1 cellular context compared by ENCODE assay signal in genomic region chr14:90426663-90427062, GRCh38.
TF ChIP-seq lines count a peak whose summit lies in the region.

No MANE protein-coding gene starts in this region.

TF ChIP-seq in GM23338, 12 proteins besides CTCF, POLR2A, EP300 and RAD21 (continued from another document):
- TF ChIP-seq ZNF462 (CRISPR knock-in tag; IDR thresholded peaks at IDR 0.05) (no peak), REST (IDR thresholded peaks at IDR 0.05; ENCODE audit: unreplicated experiment) (no peak), ETS1 (IDR thresholded peaks at IDR 0.05) (no peak), EZH2 (IDR thresholded peaks at IDR 0.05; ENCODE audit: low read depth, unreplicated experiment) (no peak), STAT1 (IDR thresholded peaks at IDR 0.05; ENCODE audit: unreplicated experiment) (no peak)
